12 cellular contexts compared by ENCODE assay signal in the genomic region with DNA sequence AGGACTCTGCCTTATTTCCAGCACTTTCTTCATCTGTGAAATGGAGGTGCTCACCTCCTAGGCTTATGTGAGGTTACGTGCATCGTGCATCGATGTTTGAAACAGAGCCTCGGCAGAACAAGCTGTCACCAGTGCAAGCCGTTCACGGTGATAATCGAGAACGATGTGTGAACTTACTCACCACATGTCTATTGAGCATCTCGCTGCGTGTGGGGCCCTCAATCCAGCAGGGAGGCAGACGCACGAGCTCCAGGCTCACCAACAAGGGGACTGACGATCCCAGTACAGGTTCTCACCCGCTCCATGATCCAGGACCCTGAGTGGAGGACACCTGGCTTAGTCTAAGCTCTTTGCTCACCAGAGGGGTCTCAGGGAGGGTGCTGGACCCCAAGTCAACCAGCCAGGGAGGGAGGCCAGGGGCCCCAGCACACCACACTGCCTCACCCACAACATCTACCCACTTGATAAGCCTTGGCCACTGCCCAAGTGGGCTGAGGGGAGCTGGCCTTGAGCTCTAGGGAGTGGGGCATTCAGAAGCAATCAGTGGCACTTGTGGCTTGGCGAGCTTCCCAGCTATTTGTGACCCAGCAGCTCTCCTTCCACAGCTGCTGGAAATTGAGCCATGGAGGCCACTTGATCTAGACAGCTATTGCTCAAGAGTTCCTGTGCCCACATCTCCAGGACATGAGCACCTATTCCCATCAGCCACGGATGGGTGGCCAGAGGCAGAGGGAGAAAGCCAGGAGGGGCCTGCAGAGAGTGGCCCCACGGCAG. TPM values are rescaled to one million over a fixed set of nuclear protein-coding genes. Genes with fewer than 3 reads are reported as not detected.
DNase-seq lines count a peak whose midpoint lies in the region; ATAC-seq lines count a peak whose summit lies in the region.
"Had no signal": no experiment of that assay in that cellular context is flagged by ENCODE, and none has a peak within 500 bp of the region (broad histone marks: within the 10 kb centered on the region; RNA-seq: fewer than 3 reads in every experiment).

No MANE protein-coding gene starts in this region.

- H2AK5ac ChIP-seq in neuronal stem cell (ENCODE audit: low read depth, low read length) = no peak overlapping the region

- H4K91ac ChIP-seq in neuronal stem cell (ENCODE audit: low read depth, low read length, poor library complexity) = no peak overlapping the region

- no peak overlapping the region for H2BK15ac ChIP-seq in neuronal stem cell (ENCODE audit: low read length)

- H3K4ac ChIP-seq in neuronal stem cell (ENCODE audit: low read length) = no peak overlapping the region

- H3K9ac ChIP-seq in neuronal stem cell (ENCODE audit: low read depth, low read length, poor library complexity) = no peak overlapping the region

- H3K4me2 ChIP-seq in neuronal stem cell (ENCODE audit: insufficient read depth, low read length, poor library complexity, severe bottlenecking) = no peak overlapping the region

- peaks cover 0 to 22% (median 0%) of the 10 kb centered on the region in 3 experiments for H3K27me3 ChIP-seq in neuronal stem cell (ENCODE audit: control insufficient read depth in 3 of 3, insufficient read depth in 3 of 3, low read depth in 1 of 3, low read length in 3 of 3)

- no peak overlapping the region for H2BK12ac ChIP-seq in neuronal stem cell (ENCODE audit: low read length)

- no CpG with 5 or more reads among the region's 17 CpGs for WGBS in neuronal stem cell (ENCODE audit: extremely low coverage in 2 of 2, insufficient read length in 2 of 2, insufficient replicate concordance in 1 of 2), 2 donors

- H3K36me3 ChIP-seq in neuronal stem cell (replicated peaks in 1 of 2; ENCODE audit: control insufficient read depth in 2 of 2, insufficient read depth in 2 of 2, low read length in 2 of 2) = no peaks in the 10 kb centered on the region
- H3K36me3 ChIP-seq: gastroesophageal sphincter, SJSA1 had no signal

- no peak overlapping the region for H3K4me3 ChIP-seq in neuronal stem cell (ENCODE audit: low read length in 2 of 2)
- H3K4me3 ChIP-seq: gastroesophageal sphincter, SJSA1 had no signal

- H2BK120ac ChIP-seq in neuronal stem cell (ENCODE audit: low read depth, low read length) = no peak overlapping the region

- no peaks in the 10 kb centered on the region for H3K79me1 ChIP-seq in neuronal stem cell (ENCODE audit: low read depth, low read length)

- H3K18ac ChIP-seq in neuronal stem cell (ENCODE audit: low read length) = no peak overlapping the region

- no peaks in the 10 kb centered on the region for H3K4me1 ChIP-seq in neuronal stem cell (ENCODE audit: control insufficient read depth in 2 of 2, insufficient read depth in 1 of 2, low read depth in 1 of 2, low read length in 2 of 2)
- H3K4me1 ChIP-seq: Caco-2, SJSA1 had no signal

- H3K9me3 ChIP-seq in neuronal stem cell (replicated peaks in 1 of 2; ENCODE audit: control insufficient read depth in 2 of 2, insufficient read depth in 1 of 2, low read depth in 1 of 2, low read length in 2 of 2) = peaks cover 0 to 2% of the 10 kb centered on the region in 2 donors
- H3K9me3 ChIP-seq: Caco-2, gastroesophageal sphincter, SJSA1 had no signal

- H2AFZ ChIP-seq in neuronal stem cell (ENCODE audit: low read length) = no peak overlapping the region

- H3K14ac ChIP-seq in neuronal stem cell (ENCODE audit: low read length) = no peak overlapping the region

- no peak overlapping the region for H2BK5ac ChIP-seq in neuronal stem cell (ENCODE audit: low read length)

- peak overlapping the region; percentile 53 for H3K23ac ChIP-seq in neuronal stem cell (ENCODE audit: low read depth, low read length, poor library complexity)

- no peak overlapping the region for H3K27ac ChIP-seq in neuronal stem cell (replicated peaks; ENCODE audit: low read length)
- H3K27ac ChIP-seq: gastroesophageal sphincter, SJSA1 had no signal

- DNase-seq in DMS79 (lab: John Stamatoyannopoulos, UW) (peak; percentile 90), NCI-H1105 (lab: John Stamatoyannopoulos, UW) (peak; percentile 79), amniotic epithelial cell (ENCODE audit: low read depth) (peak; percentile 17), neuronal stem cell (ENCODE audit: low spot score) (no peak), NOMO-1 treated with dmso at 0.1 percent for 144 hours (lab: John Stamatoyannopoulos, UW; ENCODE audit: unreplicated experiment) (no peak), activated gamma-delta T cell (lab: John Stamatoyannopoulos, UW) (no peak)
- DNase-seq: Caco-2 had no signal

- no peak for ATAC-seq in GM18873 (IDR thresholded peaks at IDR 0.05; ENCODE audit: low FRiP score, unreplicated experiment)
- ATAC-seq in HG03135 (IDR thresholded peaks at IDR 0.05; ENCODE audit: unreplicated experiment) = no peak
- ATAC-seq: activated CD4-positive, CD25-positive, alpha-beta regulatory T cell treated with anti-CD3 and anti-CD28 coated beads, Interleukin-2, amount 50 U/mL, for 24 hours; gastroesophageal sphincter had no signal

- H4K8ac ChIP-seq in neuronal stem cell (ENCODE audit: low read depth, low read length) = no peak overlapping the region

RNA-seq across cellular contexts. Expression of a gene that starts 34.4 kb away (rescaled TPM):
- polyA plus RNA-seq in neuronal stem cell (2013, experiment 1 of 2) = 0.75 TPM
- polyA plus RNA-seq in neuronal stem cell (2013, experiment 2 of 2) = 0.78 TPM

Comparison
In these comparisons a context has a peak if more than half of its experiments do, and no peak if none do; other contexts are left out.
1. DNase-seq: peak in DMS79 (single experiment), NCI-H1105 (single experiment) and amniotic epithelial cell (single experiment); none in neuronal stem cell (single experiment), NOMO-1 treated with dmso at 0.1 percent for 144 hours (single experiment) and activated gamma-delta T cell (single experiment).